ENCODE assay signal across 19 cellular contexts in genomic region chr3:69460034-69460433, GRCh38.
DNase-seq lines count a peak whose midpoint lies in the region; ATAC-seq, FAIRE-seq and TF ChIP-seq lines count a peak whose summit lies in the region.
"Had no signal": no experiment of that assay in that cellular context is flagged by ENCODE, and none has a peak within 500 bp of the region (broad histone marks: within the 10 kb centered on the region; RNA-seq: fewer than 3 reads in every experiment).

No MANE protein-coding gene starts in this region.

- H2BK5ac ChIP-seq in trophoblast cell (ENCODE audit: low read depth, low read length, poor library complexity): no peak overlapping the region

- H3K27me3 ChIP-seq in foreskin keratinocyte (no peaks in the 10 kb centered on the region), trophoblast cell (ENCODE audit: insufficient read depth, low read length) (no peaks in the 10 kb centered on the region)
- H3K27me3 ChIP-seq: BE2C had no signal

- H3K18ac ChIP-seq in trophoblast cell (ENCODE audit: low read length): no peak overlapping the region

- H3K4me1 ChIP-seq in foreskin keratinocyte: peaks cover 56% of the 10 kb centered on the region
- no peaks in the 10 kb centered on the region for H3K4me1 ChIP-seq in trophoblast cell (ENCODE audit: control insufficient read depth in 1 of 2, insufficient read depth in 2 of 2, low read length in 2 of 2)
- H3K4me1 ChIP-seq: Caco-2 had no signal

- no peak overlapping the region for H2BK12ac ChIP-seq in trophoblast cell (ENCODE audit: low read length)

- H3K9ac ChIP-seq in trophoblast cell (ENCODE audit: low read length): peak overlapping the region; percentile 50

- H3K4ac ChIP-seq in trophoblast cell (ENCODE audit: low read depth, low read length): no peak overlapping the region

- no peak overlapping the region for H3K4me3 ChIP-seq in trophoblast cell (ENCODE audit: low read depth, low read length)

- H3K9me3 ChIP-seq in trophoblast cell (ENCODE audit: insufficient read depth, low read depth, low read length): no peaks in the 10 kb centered on the region
- H3K9me3 ChIP-seq: BE2C had no signal

- peak; percentile 52 for DNase-seq in Ammon's horn (ENCODE audit: low spot score)
- peak; percentile 60 for DNase-seq in SK-N-DZ (ENCODE audit: low spot score)
- DNase-seq in foreskin keratinocyte: peak in 1 of 2 donors; percentile 34
- no peak for DNase-seq in trophoblast cell
- DNase-seq in HTR-8/SVneo (ENCODE audit: insufficient read length, low spot score): no peak
- DNase-seq in NCI-H187 treated with DMSO at 0.1 percent for 48 hours (lab: John Stamatoyannopoulos, UW): no peak
- no peak for DNase-seq in ecto neural progenitor cell (ENCODE audit: low spot score)
- DNase-seq: BE2C; Caco-2; CD4-positive, alpha-beta T cell; GF-D8; H9; Karpas-422; MM.1S; NCI-H1092; NCI-H146; SHP77 had no signal

- H3K23ac ChIP-seq in trophoblast cell (ENCODE audit: low read length): no peak overlapping the region

- H4K8ac ChIP-seq in trophoblast cell (ENCODE audit: low read depth, low read length): no peak overlapping the region

- FAIRE-seq in HTR-8/SVneo (lab: Jason Lieb, UNC): no peak
- FAIRE-seq: RCC 7860 had no signal

- no peak overlapping the region for H4K12ac ChIP-seq in trophoblast cell (ENCODE audit: low read depth, low read length)

- WGBS in trophoblast cell (ENCODE audit: extremely low coverage, insufficient coverage, insufficient read length): no CpG with 5 or more reads among the region's 10 CpGs

- H2BK120ac ChIP-seq in trophoblast cell (ENCODE audit: insufficient read depth, low read length, poor library complexity): no peak overlapping the region

- no peaks in the 10 kb centered on the region for H3K36me3 ChIP-seq in trophoblast cell (ENCODE audit: control insufficient read depth in 1 of 2, insufficient read depth in 2 of 2, low read length in 2 of 2)
- H3K36me3 ChIP-seq: BE2C had no signal

- H3K27ac ChIP-seq in foreskin keratinocyte (peak overlapping the region; percentile 4), trophoblast cell (ENCODE audit: low read depth, low read length) (no peak overlapping the region)

- no peak overlapping the region for H3K4me2 ChIP-seq in trophoblast cell (ENCODE audit: low read length)

- H3K79me2 ChIP-seq in trophoblast cell (ENCODE audit: control insufficient read depth, insufficient read depth, low read length, poor library complexity): no peaks in the 10 kb centered on the region

- no peak overlapping the region for H2AFZ ChIP-seq in trophoblast cell (ENCODE audit: insufficient read depth, low read length, poor library complexity)

- no peak overlapping the region for H2AK5ac ChIP-seq in trophoblast cell (ENCODE audit: low read length)

- H3K14ac ChIP-seq in trophoblast cell (ENCODE audit: low read length): no peak overlapping the region

- H4K91ac ChIP-seq in trophoblast cell (ENCODE audit: low read depth, low read length): no peak overlapping the region

- no peak for TF ChIP-seq CTCF in foreskin keratinocyte (conservative IDR thresholded peaks at IDR 0.05)

- H3K79me1 ChIP-seq in trophoblast cell (ENCODE audit: low read length): no peaks in the 10 kb centered on the region

- no peak for ATAC-seq in foreskin keratinocyte
- ATAC-seq in GM18858 (IDR thresholded peaks at IDR 0.05; ENCODE audit: unreplicated experiment): no peak

Comparison
In these comparisons a context has a peak if more than half of its experiments do, and no peak if none do; other contexts are left out.
1. DNase-seq: peak in Ammon's horn (single experiment) and SK-N-DZ (single experiment); none in trophoblast cell (0 of 2), HTR-8/SVneo (single experiment), NCI-H187 treated with DMSO at 0.1 percent for 48 hours (single experiment) and ecto neural progenitor cell (single experiment).